8 cellular contexts compared by ENCODE assay signal in genomic region chr13:77002590-77003190, GRCh38. TPM values are rescaled to one million over a fixed set of nuclear protein-coding genes. Genes with fewer than 3 reads are reported as not detected.
DNase-seq lines count a peak whose midpoint lies in the region; ATAC-seq, FAIRE-seq and TF ChIP-seq lines count a peak whose summit lies in the region.

No MANE protein-coding gene starts in this region.

- CTCF ChIA-PET in endothelial cell of umbilical vein (lab: Charles Lee), result interaction anchor here (0.6 to 2.2 kb wide), 22 partner anchors 9 to 1327 kb away, joined by 3 to 17 read pairs (median 4); partner anchors contain the start of gene CLN5

- H3F3A ChIP-seq in OCI-LY1 (ENCODE audit: insufficient read depth, low read length), result no peaks in the 10 kb centered on the region

- TF ChIP-seq CTCF in cardiac muscle cell (IDR thresholded peaks at IDR 0.05; ENCODE audit: low read depth, low read length), result peak; percentile 76
- TF ChIP-seq CTCF in OCI-LY1 (IDR thresholded peaks at IDR 0.05; ENCODE audit: low read length), result peak; percentile 76
- peak; percentile 55 to 67 for TF ChIP-seq CTCF in endothelial cell of umbilical vein (IDR thresholded peaks at IDR 0.05; ENCODE audit: extremely low read depth in 1 of 2, insufficient read depth in 1 of 2, low read depth in 1 of 2, low read length in 2 of 2)

- no peak for TF ChIP-seq POLR2A in endothelial cell of umbilical vein (IDR thresholded peaks at IDR 0.05; ENCODE audit: low read depth, low read length)
- no peak for TF ChIP-seq POLR2A in GM18505 (IDR thresholded peaks at IDR 0.05; ENCODE audit: borderline replicate concordance, extremely low read depth, insufficient read depth, insufficient read length)

- no peak overlapping the region for H3K4me3 ChIP-seq in cardiac muscle cell
- no peak overlapping the region for H3K4me3 ChIP-seq in OCI-LY1 (ENCODE audit: low read depth, low read length, poor library complexity, severe bottlenecking)
- H3K4me3 ChIP-seq in endothelial cell of umbilical vein (replicated peaks in 1 of 3; ENCODE audit: insufficient read depth in 1 of 3, low read depth in 1 of 3, low read length in 3 of 3), result no peak overlapping the region

- H2AFZ ChIP-seq in OCI-LY1 (ENCODE audit: low read length) (no peak overlapping the region), endothelial cell of umbilical vein (ENCODE audit: low read depth, low read length) (no peak overlapping the region)

- dilution Hi-C loops in endothelial cell of umbilical vein (cut with MboI; ENCODE audit: extremely low pct_ligation_motif_present, low sequenced_read_pairs), result no loop called here

- H3K4me1 ChIP-seq in cardiac muscle cell (ENCODE audit: low read depth) (peaks cover 13% of the 10 kb centered on the region), OCI-LY1 (ENCODE audit: insufficient read depth, low read length, severe bottlenecking) (no peaks in the 10 kb centered on the region), endothelial cell of umbilical vein (ENCODE audit: control insufficient read depth, extremely low read depth, insufficient read depth, low read length) (no peaks in the 10 kb centered on the region)

- peak; percentile 55 for FAIRE-seq in endothelial cell of umbilical vein (lab: Jason Lieb, UNC)

- POLR2A ChIA-PET in endothelial cell of umbilical vein (lab: Charles Lee), result interaction anchor here (0.6 kb wide), 1 partner anchor 1212 kb away, joined by 3 read pairs; no protein-coding TSS in a partner anchor

- no peaks in the 10 kb centered on the region for H3K9me1 ChIP-seq in endothelial cell of umbilical vein (replicated peaks; ENCODE audit: control insufficient read depth, extremely low read depth, insufficient read depth, low read length)

- H3K9ac ChIP-seq in OCI-LY1 (ENCODE audit: low read length) (no peak overlapping the region), endothelial cell of umbilical vein (replicated peaks; ENCODE audit: extremely low read depth, insufficient read depth, low read length) (no peak overlapping the region)

- H3K27me3 ChIP-seq in cardiac muscle cell, result no peaks in the 10 kb centered on the region
- no peaks in the 10 kb centered on the region for H3K27me3 ChIP-seq in OCI-LY1 (ENCODE audit: insufficient read depth, low read length)
- H3K27me3 ChIP-seq in endothelial cell of umbilical vein (ENCODE audit: control insufficient read depth in 2 of 2, insufficient read depth in 2 of 2, low read length in 2 of 2), result no peaks in the 10 kb centered on the region

- ATAC-seq in GM18505 (IDR thresholded peaks at IDR 0.05; ENCODE audit: unreplicated experiment) (no peak), GM21717 (IDR thresholded peaks at IDR 0.05; ENCODE audit: unreplicated experiment) (no peak)

- H3K27ac ChIP-seq in cardiac muscle cell, result no peak overlapping the region
- H3K27ac ChIP-seq in OCI-LY1 (ENCODE audit: low read depth, low read length, poor library complexity, severe bottlenecking), result no peak overlapping the region
- no peak overlapping the region for H3K27ac ChIP-seq in endothelial cell of umbilical vein (ENCODE audit: insufficient read depth, low read depth, low read length)

- intact Hi-C loops in cardiac septum (cut with DNase I) (no loop called here), endothelial cell of umbilical vein (cut with micrococcal nuclease) (loop anchor here (1.0 to 5.0 kb wide), 3 partner anchors 22 to 476 kb away; no protein-coding TSS in a partner anchor)

- H3K36me3 ChIP-seq in cardiac muscle cell (peaks cover 22% of the 10 kb centered on the region), OCI-LY1 (ENCODE audit: insufficient read depth, low read length) (peaks cover 79% of the 10 kb centered on the region), endothelial cell of umbilical vein (ENCODE audit: control insufficient read depth in 2 of 2, extremely low read depth in 1 of 2, insufficient read depth in 2 of 2, low read length in 2 of 2) (peaks cover 6 to 7% of the 10 kb centered on the region in 2 experiments)

- H3K4me2 ChIP-seq in OCI-LY1 (ENCODE audit: low read length) (no peak overlapping the region), endothelial cell of umbilical vein (ENCODE audit: insufficient read depth, low read length) (no peak overlapping the region)

- BruUV-seq in endothelial cell of umbilical vein (replicated peaks; lab: Mats Ljungman, UMichigan), result no TSS peak

- H4K20me1 ChIP-seq in OCI-LY1 (ENCODE audit: insufficient read depth, low read length), result 0 out of 2 replicates have a peak, but pooled peaks cover 3% of the 10 kb centered on the region
- no peaks in the 10 kb centered on the region for H4K20me1 ChIP-seq in endothelial cell of umbilical vein (replicated peaks; ENCODE audit: control insufficient read depth, extremely low read depth, insufficient read depth, low read length)

- no peaks in the 10 kb centered on the region for H3K9me2 ChIP-seq in OCI-LY1 (ENCODE audit: low read depth, low read length)

- H3K79me2 ChIP-seq in OCI-LY1 (ENCODE audit: insufficient read depth, low read length), result peaks cover 15% of the 10 kb centered on the region; the same call in 1 of the 2 replicates
- peaks cover 4% of the 10 kb centered on the region for H3K79me2 ChIP-seq in endothelial cell of umbilical vein (ENCODE audit: control insufficient read depth, insufficient read depth, low read length)

- DNase-seq in cardiac muscle cell (ENCODE audit: low read depth in 1 of 2, low spot score in 1 of 2) (peak; percentile 28 to 61), cardiac septum (ENCODE audit: low spot score) (no peak), endothelial cell of umbilical vein (ENCODE audit: low read depth, low spot score) (peak; percentile 57), pons (ENCODE audit: low spot score) (peak; percentile 43), NCI-H1436 (lab: John Stamatoyannopoulos, UW) (no peak)

- H3K9me3 ChIP-seq in cardiac muscle cell (ENCODE audit: low read depth), result no peaks in the 10 kb centered on the region
- H3K9me3 ChIP-seq in OCI-LY1 (ENCODE audit: low read length), result no peaks in the 10 kb centered on the region
- H3K9me3 ChIP-seq in endothelial cell of umbilical vein (replicated peaks; ENCODE audit: control insufficient read depth, insufficient read depth, low read length), result no peaks in the 10 kb centered on the region

TF ChIP-seq in endothelial cell of umbilical vein, 7 proteins besides CTCF, POLR2A, EP300 and RAD21:
- TF ChIP-seq MAX (IDR thresholded peaks at IDR 0.05; ENCODE audit: insufficient read depth, insufficient read length) (no peak), FOS (IDR thresholded peaks at IDR 0.05; ENCODE audit: borderline replicate concordance, insufficient read depth, low read length) (no peak), EZH2 (IDR thresholded peaks at IDR 0.05; ENCODE audit: borderline replicate concordance, low read depth, low read length, severe bottlenecking) (no peak), GATA2 (IDR thresholded peaks at IDR 0.05; ENCODE audit: insufficient read depth, insufficient read length, low read depth, low read length) (no peak), JUN (IDR thresholded peaks at IDR 0.05; ENCODE audit: borderline replicate concordance, insufficient read depth, insufficient read length, low read depth) (no peak), POLR2AphosphoS5 (IDR thresholded peaks at IDR 0.05; ENCODE audit: insufficient read depth, low read depth, low read length) (no peak), MYC (IDR thresholded peaks at IDR 0.05; ENCODE audit: low read depth, low read length) (no peak)

RNA-seq across cellular contexts. Expression of gene CLN5, which starts 10.8 kb away (rescaled TPM):
- total RNA-seq in cardiac muscle cell (11.1 and 18.6 TPM in 2 replicates), cardiac septum (13.4 TPM), endothelial cell of umbilical vein (22.7 and 22.8 TPM in 2 replicates)
- polyA plus RNA-seq in cardiac muscle cell (22.9 and 26.5 TPM in 2 replicates), endothelial cell of umbilical vein (14.2 and 16.5 TPM in 2 replicates)
- 10.1 and 13.0 TPM in 2 replicates for polyA plus RNA-seq in endothelial cell of umbilical vein (2011; cell fraction: cytosol; rRNA removed)
- 15.1 and 17.6 TPM in 2 replicates for polyA plus RNA-seq in endothelial cell of umbilical vein (2011; cell fraction: nucleus; rRNA removed)
- polyA plus RNA-seq in endothelial cell of umbilical vein (2012), result 18.9 and 26.7 TPM in 2 replicates
- 13.2 and 13.5 TPM in 2 replicates for polyA minus RNA-seq in endothelial cell of umbilical vein
- polyA minus RNA-seq in endothelial cell of umbilical vein (2011; cell fraction: cytosol; rRNA and poly(A)+ RNA removed), result 5.2 TPM
- polyA minus RNA-seq in endothelial cell of umbilical vein (2011; cell fraction: nucleus; rRNA and poly(A)+ RNA removed), result 14.1 and 19.8 TPM in 2 replicates

RNA-seq across cellular contexts. Expression of gene FBXL3, which starts 24.3 kb away (rescaled TPM):
- 25.0 and 29.4 TPM in 2 replicates for total RNA-seq in cardiac muscle cell
- polyA plus RNA-seq in cardiac muscle cell, result 9.3 and 14.8 TPM in 2 replicates
- 35.1 TPM for total RNA-seq in cardiac septum
- total RNA-seq in endothelial cell of umbilical vein, result 35.9 and 37.8 TPM in 2 replicates
- polyA plus RNA-seq in endothelial cell of umbilical vein, result 11.6 and 13.0 TPM in 2 replicates
- 14.1 and 16.0 TPM in 2 replicates for polyA plus RNA-seq in endothelial cell of umbilical vein (2011; cell fraction: cytosol; rRNA removed)
- polyA plus RNA-seq in endothelial cell of umbilical vein (2011; cell fraction: nucleus; rRNA removed), result 17.9 and 21.1 TPM in 2 replicates
- polyA plus RNA-seq in endothelial cell of umbilical vein (2012), result 20.9 and 25.9 TPM in 2 replicates
- polyA minus RNA-seq in endothelial cell of umbilical vein, result 28.3 and 33.2 TPM in 2 replicates
- polyA minus RNA-seq in endothelial cell of umbilical vein (2011; cell fraction: cytosol; rRNA and poly(A)+ RNA removed), result 32.7 TPM
- polyA minus RNA-seq in endothelial cell of umbilical vein (2011; cell fraction: nucleus; rRNA and poly(A)+ RNA removed), result 34.1 and 51.8 TPM in 2 replicates

RNA-seq across cellular contexts. Expression of gene ACOD1, which starts 54.4 kb away (rescaled TPM):
- not detected in 2 replicates for total RNA-seq in cardiac muscle cell
- not detected in 2 replicates for polyA plus RNA-seq in cardiac muscle cell
- not detected for total RNA-seq in cardiac septum
- total RNA-seq in endothelial cell of umbilical vein, result not detected in 2 replicates
- not detected in 2 replicates for polyA plus RNA-seq in endothelial cell of umbilical vein
- not detected in 2 replicates for polyA plus RNA-seq in endothelial cell of umbilical vein (2011; cell fraction: cytosol; rRNA removed)
- polyA plus RNA-seq in endothelial cell of umbilical vein (2011; cell fraction: nucleus; rRNA removed), result not detected in 2 replicates
- polyA plus RNA-seq in endothelial cell of umbilical vein (2012), result not detected in 2 replicates
- not detected in 2 replicates for polyA minus RNA-seq in endothelial cell of umbilical vein
- not detected for polyA minus RNA-seq in endothelial cell of umbilical vein (2011; cell fraction: cytosol; rRNA and poly(A)+ RNA removed)
- not detected in 2 replicates for polyA minus RNA-seq in endothelial cell of umbilical vein (2011; cell fraction: nucleus; rRNA and poly(A)+ RNA removed)

Comparison
In these comparisons a context has a peak if more than half of its experiments do, and no peak if none do; other contexts are left out.
1. DNase-seq: peak in cardiac muscle cell (2 of 2), endothelial cell of umbilical vein (single experiment) and pons (single experiment); none in cardiac septum (single experiment) and NCI-H1436 (single experiment).
2. Peak in every context shown above with its lines, with median percentiles within 50 percentile points of each other: CTCF ChIP-seq.